Comparison of ENCODE assay signal across 11 cellular contexts in genomic region chr13:33284016-33284415, GRCh38. TPM values are rescaled to one million over a fixed set of nuclear protein-coding genes. Genes with fewer than 3 reads are reported as not detected.
DNase-seq lines count a peak whose midpoint lies in the region; ATAC-seq, FAIRE-seq and TF ChIP-seq lines count a peak whose summit lies in the region.
"Had no signal": no experiment of that assay in that cellular context is flagged by ENCODE, and none has a peak within 500 bp of the region (broad histone marks: within the 10 kb centered on the region; RNA-seq: fewer than 3 reads in every experiment).

No MANE protein-coding gene starts in this region.

- H3K79me2 ChIP-seq in GM23338 (replicated peaks; ENCODE audit: insufficient read depth) (no peaks in the 10 kb centered on the region), keratinocyte (ENCODE audit: control insufficient read depth, insufficient read depth, low read length) (peaks cover 38% of the 10 kb centered on the region)

- H3K4me3 Mint-ChIP-seq in GM23338 (no peak overlapping the region; the same call in 2 of the 3 replicates), MCF 10A (ENCODE audit: unreplicated experiment) (peak overlapping the region; percentile 91)

- no TSS peak for BruUV-seq in MCF 10A (replicated peaks; lab: Mats Ljungman, UMichigan)

- H3K9me2 ChIP-seq in GM23338 (ENCODE audit: insufficient read depth), result no peaks in the 10 kb centered on the region

- FAIRE-seq in keratinocyte (lab: Jason Lieb, UNC), result peak; percentile 69

- H3K4me1 Mint-ChIP-seq in GM23338, result peaks cover 26% of the 10 kb centered on the region
- H3K4me1 Mint-ChIP-seq in MCF 10A (ENCODE audit: insufficient read depth, unreplicated experiment), result peaks cover 46% of the 10 kb centered on the region

- no peaks in the 10 kb centered on the region for H3K27me3 Mint-ChIP-seq in GM23338 (ENCODE audit: insufficient read depth, low read depth, poor library complexity)
- H3K27me3 Mint-ChIP-seq in MCF 10A (ENCODE audit: insufficient read depth, unreplicated experiment), result no peaks in the 10 kb centered on the region

- no peak overlapping the region for H3K27ac ChIP-seq in GM23338 (ENCODE audit: low read depth)
- H3K27ac ChIP-seq in keratinocyte (ENCODE audit: control insufficient read depth, insufficient read depth, low read length), result peak overlapping the region; percentile 98

- H3K9me3 Mint-ChIP-seq in GM23338 (no peaks in the 10 kb centered on the region), MCF 10A (ENCODE audit: unreplicated experiment) (no peaks in the 10 kb centered on the region)

- DNase-seq in GM23338 (ENCODE audit: low spot score) (no peak), MCF 10A (ENCODE audit: unreplicated experiment) (no peak), keratinocyte (ENCODE audit: low read depth, low spot score) (no peak), AG08395 (ENCODE audit: low spot score) (no peak), NCI-H2227 (lab: John Stamatoyannopoulos, UW; ENCODE audit: unreplicated experiment) (no peak), SK-N-DZ (ENCODE audit: low spot score) (no peak), islet precursor cell (no peak)
- DNase-seq: DMS79; NCI-H1092 treated with DMSO at 0.1 percent for 48 hours; stimulated activated CD4-positive, alpha-beta T cell treated with anti-CD3 and anti-CD28 coated beads, Interleukin-12 subunit alpha, Interleukin-12 subunit beta, amount 100 ng/mL, for 4 hours had no signal

- H3K9ac ChIP-seq in keratinocyte (ENCODE audit: control insufficient read depth, extremely low read depth, insufficient read depth, low read length) (peak overlapping the region; percentile 96), skeletal muscle satellite cell (ENCODE audit: low read depth, low read length) (peak overlapping the region; percentile 96)

- H4K20me1 ChIP-seq in GM23338 (replicated peaks; ENCODE audit: insufficient read depth) (no peaks in the 10 kb centered on the region), keratinocyte (ENCODE audit: control insufficient read depth, extremely low read depth, insufficient read depth, low read length) (no peaks in the 10 kb centered on the region)

- POLR2A ChIA-PET in MCF 10A (lab: Yijun Ruan, JAX), result interaction anchor here (0.6 to 5.8 kb wide), 15 partner anchors 8 to 968 kb away, joined by 3 to 192 read pairs (median 13); no protein-coding TSS in a partner anchor

- CTCF ChIA-PET in MCF 10A (lab: Yijun Ruan, JAX), result interaction anchor here (0.6 to 0.7 kb wide), 2 partner anchors 58 to 440 kb away, joined by 3 to 4 read pairs; no protein-coding TSS in a partner anchor

- ATAC-seq in GM23338, result no peak

- no peak for TF ChIP-seq CTCF in GM23338 (conservative IDR thresholded peaks at IDR 0.05; ENCODE audit: low read depth in 2 of 2)
- no peak for TF ChIP-seq CTCF in MCF 10A (IDR thresholded peaks at IDR 0.05; ENCODE audit: unreplicated experiment)
- TF ChIP-seq CTCF in keratinocyte (optimal IDR thresholded peaks at IDR 0.05 in 1 of 3, IDR thresholded peaks at IDR 0.05 in 1 of 3, conservative IDR thresholded peaks at IDR 0.05 in 1 of 3; ENCODE audit: extremely low read depth in 1 of 3, insufficient read depth in 2 of 3, low read length in 3 of 3), result no peak

- H3K4me1 ChIP-seq in GM23338 (ENCODE audit: insufficient read depth) (peaks cover 21% of the 10 kb centered on the region), keratinocyte (ENCODE audit: control insufficient read depth, extremely low read depth, insufficient read depth, low read length) (peaks cover 48% of the 10 kb centered on the region), skeletal muscle satellite cell (ENCODE audit: control insufficient read depth, insufficient read depth, low read length) (peaks cover 42% of the 10 kb centered on the region)

- no peaks in the 10 kb centered on the region for H3F3A ChIP-seq in GM23338 (replicated peaks; ENCODE audit: low read depth)

- no peaks in the 10 kb centered on the region for H3K27me3 ChIP-seq in GM23338 (ENCODE audit: insufficient read depth)
- no peaks in the 10 kb centered on the region for H3K27me3 ChIP-seq in keratinocyte (ENCODE audit: control insufficient read depth, extremely low read depth, insufficient read depth, low read length)
- no peaks in the 10 kb centered on the region for H3K27me3 ChIP-seq in skeletal muscle satellite cell (ENCODE audit: control insufficient read depth, insufficient read depth, low read length)

- no peaks in the 10 kb centered on the region for H3K9me1 ChIP-seq in keratinocyte (ENCODE audit: control insufficient read depth, extremely low read depth, insufficient read depth, low read length)

- H3K4me3 ChIP-seq in GM23338 (0 out of 2 replicates have a peak overlapping the region, but pooled peaks have one; percentile 44), keratinocyte (ENCODE audit: control insufficient read depth in 2 of 3, extremely low read depth in 1 of 3, insufficient read depth in 2 of 3, low read depth in 1 of 3, low read length in 3 of 3) (peak overlapping the region; percentile 51 to 98 (median 88)), skeletal muscle satellite cell (ENCODE audit: low read length) (peak overlapping the region; percentile 77)

- H3K4me2 ChIP-seq in GM23338 (peak overlapping the region; percentile 69), keratinocyte (ENCODE audit: control insufficient read depth, extremely low read depth, insufficient read depth, low read depth, low read length) (peak overlapping the region; percentile 95), skeletal muscle satellite cell (ENCODE audit: low read length) (peak overlapping the region; percentile 78)

- intact Hi-C loops in MCF 10A (cut with micrococcal nuclease), result loop anchor here (2.0 kb wide), 2 partner anchors 21 to 259 kb away; no protein-coding TSS in a partner anchor

- H3K36me3 Mint-ChIP-seq in GM23338 (ENCODE audit: low read depth) (no peaks in the 10 kb centered on the region), MCF 10A (ENCODE audit: insufficient read depth, unreplicated experiment) (peaks cover 12% of the 10 kb centered on the region)

- no peak overlapping the region for H3K27ac Mint-ChIP-seq in GM23338
- H3K27ac Mint-ChIP-seq in MCF 10A (ENCODE audit: low read depth, unreplicated experiment), result peak overlapping the region; percentile 95

- dilution Hi-C loops in keratinocyte (cut with MboI; ENCODE audit: extremely low pct_ligation_motif_present, low sequenced_read_pairs), result no loop called here

- H3K9me3 ChIP-seq in keratinocyte (ENCODE audit: control insufficient read depth, low read depth, low read length) (no peaks in the 10 kb centered on the region), skeletal muscle satellite cell (replicated peaks; ENCODE audit: low read length) (no peaks in the 10 kb centered on the region)

- no peaks in the 10 kb centered on the region for H3K36me3 ChIP-seq in GM23338 (ENCODE audit: insufficient read depth)
- H3K36me3 ChIP-seq in keratinocyte (ENCODE audit: control insufficient read depth in 2 of 2, extremely low read depth in 1 of 2, insufficient read depth in 2 of 2, low read length in 2 of 2), result no peaks in the 10 kb centered on the region
- peaks cover 19% of the 10 kb centered on the region for H3K36me3 ChIP-seq in skeletal muscle satellite cell (ENCODE audit: insufficient read depth, low read length)

- H2AFZ ChIP-seq in GM23338 (no peak overlapping the region), keratinocyte (ENCODE audit: control insufficient read depth, low read length) (no peak overlapping the region)

TF ChIP-seq in GM23338, 12 proteins besides CTCF, POLR2A, EP300 and RAD21 (continues in another document):
- TF ChIP-seq EZH2phosphoT487 (IDR thresholded peaks at IDR 0.05; ENCODE audit: unreplicated experiment), result no peak
- no peak for TF ChIP-seq CREB1 (CRISPR knock-in tag; IDR thresholded peaks at IDR 0.05; ENCODE audit: low read depth)

RNA-seq across cellular contexts. Expression of gene STARD13, which starts 1.5 kb away (rescaled TPM):
- 2.9 and 5.2 TPM in 2 replicates for total RNA-seq in GM23338 (2014; rRNA removed; shearing (Covaris generic))
- polyA plus RNA-seq in GM23338 (2016; fragmentation: Nextera tagmentation; extraction: Ambion mirVana) (0.99 and 3.2 TPM in 2 replicates), keratinocyte (7.9 to 11.9 TPM (median 8.1 TPM) in 3 replicates)
- 26.3 and 31.9 TPM in 2 replicates for total RNA-seq in MCF 10A (2022)
- polyA plus RNA-seq in keratinocyte (2011; ENCODE audit: low read depth), result 6.5 TPM
- 4.4 and 6.3 TPM in 2 replicates for polyA plus RNA-seq in keratinocyte (2011; cell fraction: cytosol; rRNA removed)
- polyA plus RNA-seq in keratinocyte (2011; cell fraction: nucleus; rRNA removed), result 20.6 and 22.2 TPM in 2 replicates
- polyA plus RNA-seq in keratinocyte (2012; ENCODE audit: low replicate concordance), result 4.0 and 8.4 TPM in 2 replicates
- 18.5 to 45.9 TPM (median 34.2 TPM) in 3 replicates for polyA minus RNA-seq in keratinocyte
- polyA minus RNA-seq in keratinocyte (2011; cell fraction: cytosol; rRNA and poly(A)+ RNA removed), result 5.2 TPM
- polyA minus RNA-seq in keratinocyte (2011; cell fraction: nucleus; rRNA and poly(A)+ RNA removed), result 69.0 and 118 TPM in 2 replicates
- total RNA-seq in skeletal muscle satellite cell (2012; rRNA removed), result 19.5 and 35.4 TPM in 2 replicates
- 1.2 and 2.8 TPM in 2 replicates for polyA plus RNA-seq in SK-N-DZ (2014; cell fraction: cytosol; rRNA removed)
- 1.7 and 2.4 TPM in 2 replicates for polyA plus RNA-seq in SK-N-DZ (2014; cell fraction: nucleus; rRNA removed)
